ENCODE assay signal across 14 cellular contexts in genomic region chr10:29923416-29923970, GRCh38.
"Had no signal": no experiment of that assay in that cellular context is flagged by ENCODE, and none has a peak within 500 bp of the region (broad histone marks: within the 10 kb centered on the region; RNA-seq: fewer than 3 reads in every experiment).

No MANE protein-coding gene starts in this region.

- H3K27ac Mint-ChIP-seq: activated CD4-positive, alpha-beta T cell treated with anti-CD3 and anti-CD28 coated beads, Interleukin-2, amount 10 ng/mL, durations not matched to agents 7 days and 5 days; activated naive CD4-positive, alpha-beta T cell treated with anti-CD3 and anti-CD28 coated beads, Interleukin-2, amount 50 U/mL, for 72 hours; natural killer cell treated with Interleukin-12 subunit alpha and Interleukin-12 subunit beta and Interleukin-15 and Interleukin-18, amount 100 ng/mL, for 72 hours had no signal

- H3K27me3 ChIP-seq: heart left ventricle, suprapubic skin had no signal

- H3K9me3 Mint-ChIP-seq: natural killer cell treated with Interleukin-12 subunit alpha and Interleukin-12 subunit beta and Interleukin-15 and Interleukin-18, amount 100 ng/mL, for 72 hours had no signal

- H3K36me3 Mint-ChIP-seq: natural killer cell treated with Interleukin-12 subunit alpha and Interleukin-12 subunit beta and Interleukin-15 and Interleukin-18, amount 100 ng/mL, for 72 hours had no signal

- H3K4me3 ChIP-seq: heart left ventricle, mucosa of descending colon, psoas muscle, suprapubic skin had no signal

- H3K27ac ChIP-seq: foreskin keratinocyte, heart left ventricle, psoas muscle, suprapubic skin had no signal

- H3K4me3 Mint-ChIP-seq: activated CD4-positive, alpha-beta T cell treated with anti-CD3 and anti-CD28 coated beads, Interleukin-2, amount 10 ng/mL, durations not matched to agents 7 days and 5 days; natural killer cell treated with Interleukin-12 subunit alpha and Interleukin-12 subunit beta and Interleukin-15 and Interleukin-18, amount 100 ng/mL, for 72 hours had no signal

- H3K4me1 Mint-ChIP-seq: activated CD4-positive, alpha-beta T cell treated with anti-CD3 and anti-CD28 coated beads, Interleukin-2, amount 10 ng/mL, durations not matched to agents 7 days and 5 days had no signal

- H3K36me3 ChIP-seq: heart left ventricle, suprapubic skin had no signal

- DNase-seq: activated CD4-positive, alpha-beta T cell treated with anti-CD3 and anti-CD28 coated beads, Interleukin-2, amount 10 ng/mL, durations not matched to agents 7 days and 5 days; activated CD4-positive, CD25-positive, alpha-beta regulatory T cell; activated T-cell treated with anti-CD3 and anti-CD28 coated beads, Interleukin-2, amount 50 U/mL, for 1 hour; amniotic stem cell; foreskin keratinocyte; heart left ventricle; mucosa of descending colon; psoas muscle; stimulated activated CD4-positive, alpha-beta T cell treated with anti-CD3 and anti-CD28 coated beads, Interleukin-2, amount 100 ng/mL, for 24 hours; stimulated activated naive CD4-positive, alpha-beta T cell treated with Interleukin-2 at 50 U/mL for 16 hours had no signal

- H3K9me3 ChIP-seq: mucosa of descending colon, psoas muscle, suprapubic skin had no signal

- H3K4me1 ChIP-seq: foreskin keratinocyte, psoas muscle had no signal

- ATAC-seq: activated naive CD4-positive, alpha-beta T cell treated with anti-CD3 and anti-CD28 coated beads, Interleukin-2, amount 50 U/mL, for 72 hours; foreskin keratinocyte; heart left ventricle; mucosa of descending colon; natural killer cell treated with Interleukin-12 subunit alpha and Interleukin-12 subunit beta and Interleukin-15 and Interleukin-18, amount 100 ng/mL, for 72 hours; psoas muscle; sciatic nerve had no signal
